Comparison of ENCODE assay signal across 1 cellular context in genomic region chr20:32761417-32761830, GRCh38.
TF ChIP-seq lines count a peak whose summit lies in the region.

No MANE protein-coding gene starts in this region.

TF ChIP-seq in WTC11, 78 proteins besides CTCF, POLR2A, EP300 and RAD21 (continued from another document):
- TF ChIP-seq FOXP1 (CRISPR knock-in tag; IDR thresholded peaks at IDR 0.05; ENCODE audit: borderline replicate concordance) (0 out of 2 replicates have a peak, but pooled peaks have one; percentile 7), AFF4 (CRISPR knock-in tag; IDR thresholded peaks at IDR 0.05; ENCODE audit: borderline replicate concordance) (no peak)
